Comparison of ENCODE assay signal across 8 cellular contexts in the genomic region with DNA sequence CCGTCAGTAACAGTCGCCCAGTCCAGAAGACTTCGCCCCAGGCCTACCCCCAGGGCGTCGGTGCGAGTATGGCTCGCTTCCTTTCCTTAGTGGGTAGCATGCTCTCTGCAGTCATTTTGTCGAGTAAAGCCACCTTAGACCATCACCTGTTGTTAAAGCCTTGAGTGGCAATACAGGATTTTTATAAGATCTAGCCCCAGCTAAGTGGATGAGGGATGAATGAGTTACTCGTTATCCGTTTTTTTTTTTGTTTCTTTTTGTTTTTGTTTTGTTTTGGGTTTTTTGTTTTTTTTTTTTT. TPM values are rescaled to one million over a fixed set of nuclear protein-coding genes. Genes with fewer than 3 reads are reported as not detected.
A peak's percentile ranks its signal among the peaks of the same experiment; 100 is the strongest.
DNase-seq lines count a peak whose midpoint lies in the region; ATAC-seq, FAIRE-seq and TF ChIP-seq lines count a peak whose summit lies in the region.

No MANE protein-coding gene starts in this region.

- H3K4me3 ChIP-seq in DND-41 (ENCODE audit: low read depth in 1 of 2, low read length in 2 of 2) = peak overlapping the region; percentile 15 to 98; a peak in 3 of 4 replicates
- peak overlapping the region; percentile 84 for H3K4me3 ChIP-seq in PC-3 (ENCODE audit: low read length)
- H3K4me3 ChIP-seq in endothelial cell of umbilical vein (replicated peaks in 1 of 3; ENCODE audit: insufficient read depth in 1 of 3, low read depth in 1 of 3, low read length in 3 of 3) = peak overlapping the region in 1 of 3 experiments; percentile 38
- H3K4me3 ChIP-seq in parathyroid adenoma (ENCODE audit: low read depth, low read length) = peak overlapping the region; percentile 87

- H4K20me1 ChIP-seq in DND-41 (ENCODE audit: insufficient read depth, low read length) = peaks cover 31% of the 10 kb centered on the region
- peaks cover 17% of the 10 kb centered on the region; the same call in 1 of the 2 replicates for H4K20me1 ChIP-seq in PC-3 (ENCODE audit: low read length)
- peaks cover 3% of the 10 kb centered on the region for H4K20me1 ChIP-seq in endothelial cell of umbilical vein (replicated peaks; ENCODE audit: control insufficient read depth, extremely low read depth, insufficient read depth, low read length)

- DNase-seq in DND-41 (no peak), PC-3 (no peak), endothelial cell of umbilical vein (ENCODE audit: low read depth, low spot score) (no peak), SHP77 treated with DMSO at 0.1 percent for 48 hours (lab: John Stamatoyannopoulos, UW) (no peak), activated T-cell treated with anti-CD3 and anti-CD28 coated beads for 4 hours (no peak), RCC 7860 (ENCODE audit: low spot score) (no peak), activated gamma-delta T cell (lab: John Stamatoyannopoulos, UW) (no peak)

- H3K79me2 ChIP-seq in DND-41 (ENCODE audit: insufficient read depth, low read length) (peaks cover 45% of the 10 kb centered on the region), PC-3 (ENCODE audit: low read length) (peaks cover 43% of the 10 kb centered on the region), endothelial cell of umbilical vein (ENCODE audit: control insufficient read depth, insufficient read depth, low read length) (peaks cover 34% of the 10 kb centered on the region), parathyroid adenoma (peaks cover 37% of the 10 kb centered on the region)

- no peaks in the 10 kb centered on the region for H3K9me2 ChIP-seq in PC-3 (replicated peaks; ENCODE audit: low read length)

- H3K27me3 ChIP-seq in DND-41 (ENCODE audit: insufficient read depth, low read length, poor library complexity) (no peaks in the 10 kb centered on the region), PC-3 (ENCODE audit: low read length) (no peaks in the 10 kb centered on the region), endothelial cell of umbilical vein (ENCODE audit: control insufficient read depth in 2 of 2, insufficient read depth in 2 of 2, low read length in 2 of 2) (no peaks in the 10 kb centered on the region), parathyroid adenoma (ENCODE audit: control insufficient read depth, insufficient read depth, low read length) (no peaks in the 10 kb centered on the region)

- intact Hi-C loops in PC-3 (cut with micrococcal nuclease) = loop anchor here (5.0 kb wide), 1 partner anchor 128 kb away; no protein-coding TSS in a partner anchor
- intact Hi-C loops in endothelial cell of umbilical vein (cut with micrococcal nuclease) = loop anchor here (1.0 kb wide), 3 partner anchors 53 to 127 kb away; no protein-coding TSS in a partner anchor

- H3K4me2 ChIP-seq in DND-41 (ENCODE audit: insufficient read depth, low read length) (peak overlapping the region; percentile 91), PC-3 (ENCODE audit: low read length) (peak overlapping the region; percentile 83), endothelial cell of umbilical vein (ENCODE audit: insufficient read depth, low read length) (peak overlapping the region; percentile 45), parathyroid adenoma (ENCODE audit: low read length) (peak overlapping the region; percentile 76)

- peaks cover 35% of the 10 kb centered on the region for H3K4me1 ChIP-seq in DND-41 (ENCODE audit: insufficient read depth, low read length)
- H3K4me1 ChIP-seq in PC-3 (ENCODE audit: insufficient read depth, low read length) = 0 out of 2 replicates have a peak, but pooled peaks cover 6% of the 10 kb centered on the region
- H3K4me1 ChIP-seq in endothelial cell of umbilical vein (ENCODE audit: control insufficient read depth, extremely low read depth, insufficient read depth, low read length) = peaks cover 11% of the 10 kb centered on the region
- H3K4me1 ChIP-seq in parathyroid adenoma = no peaks in the 10 kb centered on the region

- H3K9me3 ChIP-seq in DND-41 (ENCODE audit: insufficient read depth, low read length, severe bottlenecking) (no peaks in the 10 kb centered on the region), PC-3 (ENCODE audit: low read length) (no peaks in the 10 kb centered on the region), endothelial cell of umbilical vein (replicated peaks; ENCODE audit: control insufficient read depth, insufficient read depth, low read length) (no peaks in the 10 kb centered on the region), parathyroid adenoma (ENCODE audit: control insufficient read depth, low read length) (no peaks in the 10 kb centered on the region)

- FAIRE-seq in endothelial cell of umbilical vein (lab: Jason Lieb, UNC) (no peak), RCC 7860 (lab: Jason Lieb, UNC) (no peak)

- ATAC-seq in DND-41 (ENCODE audit: insufficient read depth, low read depth) (no peak; the same call in 2 of the 3 replicates), PC-3 (peak; percentile 14; the same call in 1 of the 2 replicates)

- dilution Hi-C loops in endothelial cell of umbilical vein (cut with MboI; ENCODE audit: extremely low pct_ligation_motif_present, low sequenced_read_pairs) = no loop called here

- H3K9ac ChIP-seq in DND-41 (ENCODE audit: low read depth, low read length) (peak overlapping the region; percentile 83), PC-3 (ENCODE audit: low read length) (peak overlapping the region; percentile 92; the same call in 1 of the 2 replicates), endothelial cell of umbilical vein (replicated peaks; ENCODE audit: extremely low read depth, insufficient read depth, low read length) (no peak overlapping the region), parathyroid adenoma (no peak overlapping the region)

- no peaks in the 10 kb centered on the region for H3K9me1 ChIP-seq in endothelial cell of umbilical vein (replicated peaks; ENCODE audit: control insufficient read depth, extremely low read depth, insufficient read depth, low read length)

- H3K36me3 ChIP-seq in DND-41 (ENCODE audit: insufficient read depth, low read length) (peaks cover 41% of the 10 kb centered on the region), PC-3 (ENCODE audit: low read depth, low read length) (peaks cover 4% of the 10 kb centered on the region; the same call in 1 of the 2 replicates), endothelial cell of umbilical vein (ENCODE audit: control insufficient read depth in 2 of 2, extremely low read depth in 1 of 2, insufficient read depth in 2 of 2, low read length in 2 of 2) (peaks cover 13 to 15% of the 10 kb centered on the region in 2 experiments), parathyroid adenoma (ENCODE audit: control insufficient read depth, insufficient read depth, low read length) (no peaks in the 10 kb centered on the region)

- peak overlapping the region; percentile 100 for H2AFZ ChIP-seq in DND-41 (ENCODE audit: low read depth, low read length)
- H2AFZ ChIP-seq in PC-3 (ENCODE audit: low read length) = peak overlapping the region; percentile 84
- peak overlapping the region; percentile 8 for H2AFZ ChIP-seq in endothelial cell of umbilical vein (ENCODE audit: low read depth, low read length)
- peak overlapping the region; percentile 74 for H2AFZ ChIP-seq in parathyroid adenoma

- no peak for TF ChIP-seq CTCF in DND-41 (IDR thresholded peaks at IDR 0.05; ENCODE audit: borderline replicate concordance, extremely low read depth, low read length, poor library complexity, severe bottlenecking)
- no peak for TF ChIP-seq CTCF in PC-3 (conservative IDR thresholded peaks at IDR 0.05; ENCODE audit: low read depth, low read length)
- TF ChIP-seq CTCF in endothelial cell of umbilical vein (IDR thresholded peaks at IDR 0.05; ENCODE audit: extremely low read depth in 1 of 2, insufficient read depth in 1 of 2, low read depth in 1 of 2, low read length in 2 of 2) = no peak
- TF ChIP-seq CTCF in parathyroid adenoma (IDR thresholded peaks at IDR 0.05) = no peak

- TF ChIP-seq POLR2A in endothelial cell of umbilical vein (IDR thresholded peaks at IDR 0.05; ENCODE audit: low read depth, low read length) = peak; percentile 55

- POLR2A ChIA-PET in PC-3 (lab: Charles Lee; ENCODE audit: unreplicated experiment) (interaction anchor here (0.6 to 1.0 kb wide), 3 partner anchors 45 to 177 kb away, joined by 3 read pairs; a partner anchor contains a TSS), endothelial cell of umbilical vein (lab: Charles Lee) (interaction anchor here (0.6 to 0.9 kb wide), 3 partner anchors 53 to 174 kb away, joined by 3 to 4 read pairs (median 3); a partner anchor contains a TSS)

- BruUV-seq in PC-3 (replicated peaks; lab: Mats Ljungman, UMichigan) = no TSS peak
- BruUV-seq in endothelial cell of umbilical vein (replicated peaks; lab: Mats Ljungman, UMichigan) = no TSS peak

- no peaks in the 10 kb centered on the region for H3F3A ChIP-seq in PC-3 (ENCODE audit: low read length, unreplicated experiment)

- H3K27ac ChIP-seq in DND-41 (ENCODE audit: low read length) (peak overlapping the region; percentile 87), PC-3 (ENCODE audit: low read length) (no peak overlapping the region), endothelial cell of umbilical vein (ENCODE audit: insufficient read depth, low read depth, low read length) (no peak overlapping the region), parathyroid adenoma (peak overlapping the region; percentile 21)

- CTCF ChIA-PET in PC-3 (lab: Charles Lee) = no interaction called here
- CTCF ChIA-PET in endothelial cell of umbilical vein (lab: Charles Lee) = interaction anchor here (0.6 to 2.1 kb wide), 11 partner anchors 15 to 128 kb away, joined by 3 to 9 read pairs (median 3); a partner anchor contains a TSS

RNA-seq across cellular contexts. Expression of a gene that starts 0.3 kb away (rescaled TPM):
- 16.5 and 19.9 TPM in 2 replicates for total RNA-seq in PC-3 (2014; rRNA removed)
- 11.0 and 12.6 TPM in 2 replicates for total RNA-seq in endothelial cell of umbilical vein
- polyA plus RNA-seq in endothelial cell of umbilical vein = 2.9 and 3.1 TPM in 2 replicates
- polyA plus RNA-seq in endothelial cell of umbilical vein (2011; cell fraction: cytosol; rRNA removed) = 3.0 and 3.4 TPM in 2 replicates
- polyA plus RNA-seq in endothelial cell of umbilical vein (2011; cell fraction: nucleus; rRNA removed) = 2.6 and 3.9 TPM in 2 replicates
- polyA plus RNA-seq in endothelial cell of umbilical vein (2012) = 1.4 and 1.9 TPM in 2 replicates
- 25.0 and 33.0 TPM in 2 replicates for polyA minus RNA-seq in endothelial cell of umbilical vein
- polyA minus RNA-seq in endothelial cell of umbilical vein (2011; cell fraction: cytosol; rRNA and poly(A)+ RNA removed) = 30.5 TPM
- 5.4 and 8.3 TPM in 2 replicates for polyA minus RNA-seq in endothelial cell of umbilical vein (2011; cell fraction: nucleus; rRNA and poly(A)+ RNA removed)

RNA-seq across cellular contexts. Expression of a gene that starts 27.9 kb away (rescaled TPM):
- not detected in 2 replicates for total RNA-seq in PC-3 (2014; rRNA removed)
- total RNA-seq in endothelial cell of umbilical vein = not detected in 2 replicates
- polyA plus RNA-seq in endothelial cell of umbilical vein = 0.10 TPM in 1 of 2 replicates, not detected in the other
- polyA plus RNA-seq in endothelial cell of umbilical vein (2011; cell fraction: cytosol; rRNA removed) = 0.03 and 0.04 TPM in 2 replicates
- polyA plus RNA-seq in endothelial cell of umbilical vein (2011; cell fraction: nucleus; rRNA removed) = 0.29 TPM in 1 of 2 replicates, not detected in the other
- polyA plus RNA-seq in endothelial cell of umbilical vein (2012) = not detected in 2 replicates
- 0.12 TPM in 1 of 2 replicates, not detected in the other for polyA minus RNA-seq in endothelial cell of umbilical vein
- not detected for polyA minus RNA-seq in endothelial cell of umbilical vein (2011; cell fraction: cytosol; rRNA and poly(A)+ RNA removed)
- polyA minus RNA-seq in endothelial cell of umbilical vein (2011; cell fraction: nucleus; rRNA and poly(A)+ RNA removed) = not detected in 2 replicates

RNA-seq across cellular contexts. Expression of a gene that starts 29.5 kb away (rescaled TPM):
- total RNA-seq in PC-3 (2014; rRNA removed) = 78.8 and 79.2 TPM in 2 replicates
- total RNA-seq in endothelial cell of umbilical vein = 57.4 and 67.3 TPM in 2 replicates
- polyA plus RNA-seq in endothelial cell of umbilical vein = 75.5 and 92.5 TPM in 2 replicates
- 80.0 and 90.6 TPM in 2 replicates for polyA plus RNA-seq in endothelial cell of umbilical vein (2011; cell fraction: cytosol; rRNA removed)
- polyA plus RNA-seq in endothelial cell of umbilical vein (2011; cell fraction: nucleus; rRNA removed) = 84.8 and 107 TPM in 2 replicates
- polyA plus RNA-seq in endothelial cell of umbilical vein (2012) = 89.8 and 107 TPM in 2 replicates
- polyA minus RNA-seq in endothelial cell of umbilical vein = 53.4 and 54.1 TPM in 2 replicates
- polyA minus RNA-seq in endothelial cell of umbilical vein (2011; cell fraction: cytosol; rRNA and poly(A)+ RNA removed) = 23.6 TPM
- 23.1 and 30.6 TPM in 2 replicates for polyA minus RNA-seq in endothelial cell of umbilical vein (2011; cell fraction: nucleus; rRNA and poly(A)+ RNA removed)

RNA-seq across cellular contexts. Expression of a gene that starts 52.7 kb away (rescaled TPM):
- total RNA-seq in PC-3 (2014; rRNA removed) (63.4 and 69.8 TPM in 2 replicates), endothelial cell of umbilical vein (163 and 168 TPM in 2 replicates)
- 377 and 431 TPM in 2 replicates for polyA plus RNA-seq in endothelial cell of umbilical vein
- 210 and 266 TPM in 2 replicates for polyA plus RNA-seq in endothelial cell of umbilical vein (2011; cell fraction: cytosol; rRNA removed)
- polyA plus RNA-seq in endothelial cell of umbilical vein (2011; cell fraction: nucleus; rRNA removed) = 701 and 710 TPM in 2 replicates
- 227 and 335 TPM in 2 replicates for polyA plus RNA-seq in endothelial cell of umbilical vein (2012)
- polyA minus RNA-seq in endothelial cell of umbilical vein = 162 and 168 TPM in 2 replicates
- polyA minus RNA-seq in endothelial cell of umbilical vein (2011; cell fraction: cytosol; rRNA and poly(A)+ RNA removed) = 86.1 TPM
- 97.3 and 130 TPM in 2 replicates for polyA minus RNA-seq in endothelial cell of umbilical vein (2011; cell fraction: nucleus; rRNA and poly(A)+ RNA removed)

RNA-seq across cellular contexts. Expression of a gene that starts 53.2 kb away (rescaled TPM):
- total RNA-seq in PC-3 (2014; rRNA removed) (110 and 114 TPM in 2 replicates), endothelial cell of umbilical vein (324 and 329 TPM in 2 replicates)
- polyA plus RNA-seq in endothelial cell of umbilical vein = 174 and 176 TPM in 2 replicates
- 178 and 181 TPM in 2 replicates for polyA plus RNA-seq in endothelial cell of umbilical vein (2011; cell fraction: cytosol; rRNA removed)
- polyA plus RNA-seq in endothelial cell of umbilical vein (2011; cell fraction: nucleus; rRNA removed) = 233 and 236 TPM in 2 replicates
- 192 and 195 TPM in 2 replicates for polyA plus RNA-seq in endothelial cell of umbilical vein (2012)
- 400 and 417 TPM in 2 replicates for polyA minus RNA-seq in endothelial cell of umbilical vein
- polyA minus RNA-seq in endothelial cell of umbilical vein (2011; cell fraction: cytosol; rRNA and poly(A)+ RNA removed) = 189 TPM
- 122 and 125 TPM in 2 replicates for polyA minus RNA-seq in endothelial cell of umbilical vein (2011; cell fraction: nucleus; rRNA and poly(A)+ RNA removed)

Comparison
In these comparisons a context has a peak if more than half of its experiments do, and no peak if none do; other contexts are left out.
1. H2AFZ ChIP-seq: peak in every context shown above with its lines; median percentile 100 in DND-41; 84 in PC-3; 74 in parathyroid adenoma; 8 in endothelial cell of umbilical vein.
2. H3K27ac ChIP-seq: peak in DND-41 (single experiment) and parathyroid adenoma (single experiment); none in PC-3 (single experiment) and endothelial cell of umbilical vein (single experiment).
3. H3K9ac ChIP-seq: peak in DND-41 (single experiment) and PC-3 (single experiment); none in endothelial cell of umbilical vein (single experiment) and parathyroid adenoma (single experiment).
4. Peak in every context shown above with its lines, with median percentiles within 50 percentile points of each other: H3K4me2 ChIP-seq.